Comparison of ENCODE assay signal across 18 cellular contexts in genomic region chr2:52097076-52097475, GRCh38.
DNase-seq lines count a peak whose midpoint lies in the region; ATAC-seq, FAIRE-seq and TF ChIP-seq lines count a peak whose summit lies in the region.
"Had no signal": no experiment of that assay in that cellular context is flagged by ENCODE, and none has a peak within 500 bp of the region (broad histone marks: within the 10 kb centered on the region; RNA-seq: fewer than 3 reads in every experiment).

No MANE protein-coding gene starts in this region.

- no peak overlapping the region for H3K14ac ChIP-seq in H1 (ENCODE audit: insufficient read length)

- H3K36me3 ChIP-seq in H1 (ENCODE audit: control insufficient read depth in 2 of 4, insufficient read depth in 4 of 4, low read length in 3 of 4): no peaks in the 10 kb centered on the region
- H3K36me3 ChIP-seq: BE2C had no signal

- no peaks in the 10 kb centered on the region for H3K27me3 ChIP-seq in H1 (replicated peaks in 1 of 4; ENCODE audit: control insufficient read depth in 3 of 4, extremely low read depth in 1 of 4, insufficient read depth in 3 of 4, low read length in 3 of 4)
- H3K27me3 ChIP-seq: BE2C had no signal

- TF ChIP-seq POLR2A in NB4 (IDR thresholded peaks at IDR 0.05; ENCODE audit: extremely low read depth, insufficient read length): no peak
- TF ChIP-seq POLR2A in H1 (IDR thresholded peaks at IDR 0.05; ENCODE audit: control extremely low read depth in 1 of 2, low read depth in 2 of 2, low read length in 2 of 2): no peak

- no peak overlapping the region for H3K4me3 ChIP-seq in NB4 (ENCODE audit: low read depth, low read length)
- no peak overlapping the region for H3K4me3 ChIP-seq in H1 (ENCODE audit: extremely low read depth in 1 of 4, insufficient read depth in 2 of 4, low read depth in 3 of 4, low read length in 4 of 4)

- H3K56ac ChIP-seq in H1 (replicated peaks; ENCODE audit: insufficient read length, low read depth, low read length): no peak overlapping the region

- no peaks in the 10 kb centered on the region for H4K20me1 ChIP-seq in H1 (replicated peaks in 1 of 2; ENCODE audit: control insufficient read depth in 1 of 2, insufficient read depth in 2 of 2, low read length in 2 of 2)

- no peak overlapping the region for H2BK12ac ChIP-seq in H1 (ENCODE audit: low read depth, low read length)

- CTCF ChIA-PET in H1 (lab: Charles Lee; ENCODE audit: partially characterized antibody): no interaction called here

- no peak overlapping the region for H3K4me2 ChIP-seq in H1 (ENCODE audit: insufficient read depth in 1 of 2, low read depth in 2 of 2, low read length in 2 of 2)

- H3K9me3 ChIP-seq in H1 (ENCODE audit: insufficient read depth in 2 of 2, low read depth in 1 of 2, low read length in 1 of 2): no peaks in the 10 kb centered on the region
- H3K9me3 ChIP-seq: BE2C had no signal

- no peak overlapping the region for H3K9ac ChIP-seq in H1 (replicated peaks in 1 of 4; ENCODE audit: extremely low read depth in 1 of 4, low read depth in 3 of 4, low read length in 3 of 4)

- H2AFZ ChIP-seq in H1 (ENCODE audit: low read length): no peak overlapping the region

- H3K23me2 ChIP-seq in H1 (ENCODE audit: low read depth, low read length): no peaks in the 10 kb centered on the region

- no peak overlapping the region for H4K91ac ChIP-seq in H1 (replicated peaks; ENCODE audit: insufficient read length, low read length)

- no peak overlapping the region for H2BK120ac ChIP-seq in H1 (replicated peaks; ENCODE audit: low read depth, low read length)

- H3K4me1 ChIP-seq in H1 (replicated peaks in 1 of 4; ENCODE audit: control insufficient read depth in 3 of 4, insufficient read depth in 4 of 4, low read length in 3 of 4): no peaks in the 10 kb centered on the region

- TF ChIP-seq EP300 in Ishikawa (IDR thresholded peaks at IDR 0.05; ENCODE audit: borderline replicate concordance) (no peak), H1 (IDR thresholded peaks at IDR 0.05; ENCODE audit: borderline replicate concordance in 1 of 2, low read depth in 2 of 2, low read length in 2 of 2) (no peak)

- no peak for ATAC-seq in GM19397 (IDR thresholded peaks at IDR 0.05; ENCODE audit: unreplicated experiment)
- ATAC-seq: HCT116 had no signal

- H4K5ac ChIP-seq in H1 (ENCODE audit: insufficient read length, low read depth, low read length): no peak overlapping the region

- no peak overlapping the region for H2BK20ac ChIP-seq in H1 (ENCODE audit: low read length)

- H3K27ac ChIP-seq in H1 (ENCODE audit: low read depth, low read length): no peak overlapping the region
- H3K27ac ChIP-seq: C4-2B had no signal

- no peak overlapping the region for H2AK5ac ChIP-seq in H1 (ENCODE audit: low read depth, low read length)

- H3K4ac ChIP-seq in H1 (replicated peaks; ENCODE audit: insufficient read length, low read depth, low read length): no peak overlapping the region

- POLR2A ChIA-PET in H1 (lab: Charles Lee; ENCODE audit: partially characterized antibody): no interaction called here

- TF ChIP-seq CTCF in NB4 (IDR thresholded peaks at IDR 0.05; ENCODE audit: low read depth, low read length) (no peak), H1 (IDR thresholded peaks at IDR 0.05; ENCODE audit: control extremely low read depth in 1 of 3, insufficient read depth in 1 of 3, low read depth in 1 of 3, low read length in 3 of 3) (no peak)

- no peak overlapping the region for H4K8ac ChIP-seq in H1 (ENCODE audit: extremely low read depth, insufficient read depth, low read length)

- H3K18ac ChIP-seq in H1 (ENCODE audit: extremely low read depth, low read length): no peak overlapping the region

- H3K79me2 ChIP-seq in H1 (ENCODE audit: control insufficient read depth in 1 of 2, insufficient read depth in 2 of 2, low read length in 2 of 2): no peaks in the 10 kb centered on the region

- TF ChIP-seq RAD21 in Ishikawa (IDR thresholded peaks at IDR 0.05; ENCODE audit: low read depth): no peak
- no peak for TF ChIP-seq RAD21 in H1 (IDR thresholded peaks at IDR 0.05 in 1 of 2, conservative IDR thresholded peaks at IDR 0.05 in 1 of 2; ENCODE audit: low read depth in 2 of 2, low read length in 2 of 2)

- WGBS in H1 (ENCODE audit: extremely low coverage in 1 of 2, insufficient coverage in 1 of 2, insufficient read length in 1 of 2, insufficient replicate concordance in 2 of 2, low coverage in 1 of 2, low lambda C conversion rate in 2 of 2, missing lambda C conversion rate in 1 of 2), 2 experiments: 94% methylated on average over 4 of the region's 4 CpGs; no CpG with 5 or more reads in 1 of the 2 experiments

- no peak overlapping the region for H2BK5ac ChIP-seq in H1 (ENCODE audit: low read depth, low read length)

- no peak overlapping the region for H2BK15ac ChIP-seq in H1 (ENCODE audit: low read length)

- H3K79me1 ChIP-seq in H1 (ENCODE audit: low read depth, low read length): no peaks in the 10 kb centered on the region

- FAIRE-seq in H1 (lab: Jason Lieb, UNC): no peak
- FAIRE-seq: A204.1, D721Med, GM12892, H54 had no signal

- H3K23ac ChIP-seq in H1 (ENCODE audit: insufficient read length): no peak overlapping the region

- DNase-seq in AML-193 (lab: John Stamatoyannopoulos, UW) (peak; percentile 6 to 7), NB4 (ENCODE audit: low read depth) (peak; percentile 9), H1 (ENCODE audit: low read depth in 1 of 2, low spot score in 2 of 2) (no peak), T-helper 1 cell (no peak)
- DNase-seq in stimulated activated CD4-positive, alpha-beta T cell treated with anti-CD3 and anti-CD28 coated beads, Interleukin-12 subunit alpha, Interleukin-12 subunit beta, amount 100 ng/mL, for 4 hours: no peak
- DNase-seq: BE2C; CD4-positive, alpha-beta memory T cell; DMS153; DMS79 treated with DMSO at 0.1 percent for 48 hours; GDM1 had no signal

TF ChIP-seq in Ishikawa, 13 proteins besides CTCF, POLR2A, EP300 and RAD21:
- TF ChIP-seq MAX (IDR thresholded peaks at IDR 0.05): no peak
- peak; percentile 50; the same call in 1 of the 2 replicates for TF ChIP-seq CEBPB (IDR thresholded peaks at IDR 0.05)

TF ChIP-seq in H1, 55 proteins besides CTCF, POLR2A, EP300 and RAD21:
- TF ChIP-seq HDAC2 (IDR thresholded peaks at IDR 0.05; ENCODE audit: borderline replicate concordance in 1 of 2, low read depth in 2 of 2, low read length in 2 of 2) (no peak), CEBPB (IDR thresholded peaks at IDR 0.05; ENCODE audit: low read depth, low read length) (peak; percentile 63; the same call in 1 of the 2 replicates), NRF1 (IDR thresholded peaks at IDR 0.05; ENCODE audit: low read depth, low read length) (no peak), JUN (IDR thresholded peaks at IDR 0.05; ENCODE audit: low read depth, low read length) (no peak)

Comparison
In these comparisons a context has a peak if more than half of its experiments do, and no peak if none do; other contexts are left out.
1. DNase-seq: peak in AML-193 (2 of 2) and NB4 (single experiment); none in H1 (0 of 2), T-helper 1 cell (0 of 5) and stimulated activated CD4-positive, alpha-beta T cell treated with anti-CD3 and anti-CD28 coated beads, Interleukin-12 subunit alpha, Interleukin-12 subunit beta, amount 100 ng/mL, for 4 hours (single experiment).